ENCODE assay signal across 8 cellular contexts in genomic region chr16:85334718-85335583, GRCh38.
DNase-seq lines count a peak whose midpoint lies in the region; ATAC-seq, FAIRE-seq and TF ChIP-seq lines count a peak whose summit lies in the region.

No MANE protein-coding gene starts in this region.

- DNase-seq in cardiac muscle cell (ENCODE audit: low read depth in 1 of 2, low spot score in 1 of 2) (peak; percentile 49 to 66), left ventricle myocardium superior (no peak), HepG2 (ENCODE audit: low spot score) (peak; percentile 23), NOMO-1 treated with DMSO at 0.1 percent for 48 hours (lab: John Stamatoyannopoulos, UW; ENCODE audit: unreplicated experiment) (no peak), DMS 273 treated with DMSO at 0.1 percent for 48 hours (lab: John Stamatoyannopoulos, UW) (no peak)
- peak in 1 of 2 donors; percentile 32 for DNase-seq in activated naive CD4-positive, alpha-beta T cell treated with anti-CD3 and anti-CD28 coated beads, Interleukin-2, amount 50 U/mL, for 72 hours (ENCODE audit: low spot score in 2 of 2)

- H3K27ac ChIP-seq in cardiac muscle cell (peak overlapping the region; percentile 70), HepG2 (ENCODE audit: extremely low read length, insufficient read depth, low read length) (no peak overlapping the region), thymus (ENCODE audit: low read depth) (peak overlapping the region; percentile 36)

- POLR2A ChIA-PET in HepG2 (lab: Yijun Ruan, JAX) = interaction anchor here (0.6 kb wide), 1 partner anchor 25 kb away, joined by 3 read pairs; no protein-coding TSS in a partner anchor

- no peaks in the 10 kb centered on the region for H3K79me2 ChIP-seq in HepG2 (ENCODE audit: insufficient read depth, low read length)

- FAIRE-seq in HepG2 (lab: Jason Lieb, UNC) = peak; percentile 28

- intact Hi-C loops in left ventricle myocardium superior (cut with micrococcal nuclease) (no loop called here), HepG2 (cut with micrococcal nuclease; ENCODE audit: unreplicated experiment) (no loop called here)

- H3K27me3 ChIP-seq in cardiac muscle cell = no peaks in the 10 kb centered on the region
- H3K27me3 ChIP-seq in HepG2 (ENCODE audit: control insufficient read depth in 1 of 2, insufficient read depth in 2 of 2, low read length in 2 of 2) = peaks cover 0 to 15% of the 10 kb centered on the region in 2 experiments; a peak in 3 of 5 replicates
- peaks cover 2% of the 10 kb centered on the region for H3K27me3 ChIP-seq in thymus (ENCODE audit: control insufficient read depth, insufficient read depth)

- no peaks in the 10 kb centered on the region for H3K36me3 Mint-ChIP-seq in activated naive CD4-positive, alpha-beta T cell treated with anti-CD3 and anti-CD28 coated beads, Interleukin-2, amount 50 U/mL, for 72 hours

- H3K9me3 Mint-ChIP-seq in activated naive CD4-positive, alpha-beta T cell treated with anti-CD3 and anti-CD28 coated beads, Interleukin-2, amount 50 U/mL, for 72 hours = no peaks in the 10 kb centered on the region

- no peak for TF ChIP-seq RAD21 in HepG2 (CRISPR knock-in tag; IDR thresholded peaks at IDR 0.05)

- peaks cover 12% of the 10 kb centered on the region; the same call in 1 of the 2 replicates for H4K20me1 ChIP-seq in HepG2 (ENCODE audit: insufficient read depth, low read length)

- H3K4me1 ChIP-seq in cardiac muscle cell (ENCODE audit: low read depth) (peaks cover 34% of the 10 kb centered on the region), HepG2 (ENCODE audit: insufficient read depth, low read length) (peaks cover 34% of the 10 kb centered on the region), thymus (ENCODE audit: control insufficient read depth, insufficient read depth, low read length) (peaks cover 21% of the 10 kb centered on the region)

- peak overlapping the region; percentile 67 for H3K4me2 ChIP-seq in HepG2 (ENCODE audit: low read depth, low read length)

- no peak for TF ChIP-seq POLR2A in HepG2 (IDR thresholded peaks at IDR 0.05; ENCODE audit: insufficient read depth in 1 of 2, low read depth in 2 of 2, low read length in 2 of 2)

- in situ Hi-C loops in HepG2 (cut with HindIII; ENCODE audit: extremely low pct_ligation_motif_present, low pct_unique_long_range_greater_than_20kb) = no loop called here

- H3K27ac Mint-ChIP-seq in activated naive CD4-positive, alpha-beta T cell treated with anti-CD3 and anti-CD28 coated beads, Interleukin-2, amount 50 U/mL, for 72 hours = peak overlapping the region; percentile 69 to 93

- BruUV-seq in HepG2 (replicated peaks; lab: Mats Ljungman, UMichigan) = no TSS peak

- no peaks in the 10 kb centered on the region for H3K9me3 ChIP-seq in cardiac muscle cell (ENCODE audit: low read depth)
- H3K9me3 ChIP-seq in HepG2 (ENCODE audit: low read length) = no peaks in the 10 kb centered on the region
- no peaks in the 10 kb centered on the region for H3K9me3 ChIP-seq in thymus (ENCODE audit: control insufficient read depth)

- no peak for ATAC-seq in left ventricle myocardium superior
- peak; percentile 69 to 71 for ATAC-seq in activated naive CD4-positive, alpha-beta T cell treated with anti-CD3 and anti-CD28 coated beads, Interleukin-2, amount 50 U/mL, for 72 hours
- peak; percentile 63 for ATAC-seq in HepG2
- no peak for ATAC-seq in GM18511 (IDR thresholded peaks at IDR 0.05; ENCODE audit: unreplicated experiment)

- TF ChIP-seq EP300 in HepG2 (IDR thresholded peaks at IDR 0.05; ENCODE audit: low read depth in 2 of 2, low read length in 2 of 2) = no peak
- TF ChIP-seq EP300 in HepG2 (CRISPR knock-in tag; IDR thresholded peaks at IDR 0.05; ENCODE audit: borderline replicate concordance) = 0 out of 2 replicates have a peak, but pooled peaks have one; percentile 18

- H3K36me3 ChIP-seq in cardiac muscle cell = no peaks in the 10 kb centered on the region
- no peaks in the 10 kb centered on the region for H3K36me3 ChIP-seq in HepG2 (replicated peaks in 1 of 2; ENCODE audit: control insufficient read depth in 1 of 2, insufficient read depth in 2 of 2, low read length in 2 of 2)
- no peaks in the 10 kb centered on the region for H3K36me3 ChIP-seq in thymus (ENCODE audit: control insufficient read depth, insufficient read depth)

- CTCF ChIA-PET in HepG2 (lab: Yijun Ruan, JAX; ENCODE audit: low intra/inter-chr PET ratio, low total read pairs) = no interaction called here

- H2AFZ ChIP-seq in HepG2 (ENCODE audit: low read length) = no peak overlapping the region

- WGBS in HepG2 (ENCODE audit: low lambda C conversion rate) = 22% methylated on average over 30 of the region's 35 CpGs
- 13% methylated on average over 35 of the region's 35 CpGs for WGBS in thymus

- H3K9ac ChIP-seq in HepG2 (ENCODE audit: insufficient read depth, low read depth, low read length) = no peak overlapping the region

- H3K4me3 ChIP-seq in cardiac muscle cell (no peak overlapping the region), HepG2 (replicated peaks in 1 of 3; ENCODE audit: insufficient read depth in 1 of 3, low read depth in 2 of 3, low read length in 3 of 3) (peak overlapping the region; percentile 2 to 37 (median 33); a peak in 2 of 6 replicates), thymus (ENCODE audit: low read length) (peak overlapping the region; percentile 33)

- peak; percentile 13 for TF ChIP-seq CTCF in cardiac muscle cell (IDR thresholded peaks at IDR 0.05; ENCODE audit: low read depth, low read length)
- peak; percentile 47 for TF ChIP-seq CTCF in HepG2 (CRISPR knock-in tag; IDR thresholded peaks at IDR 0.05)

TF ChIP-seq in HepG2, 621 proteins besides CTCF, POLR2A, EP300 and RAD21 (continues in another document):
- TF ChIP-seq CREB1 (IDR thresholded peaks at IDR 0.05) = no peak
- TF ChIP-seq CREB1 (CRISPR knock-in tag; IDR thresholded peaks at IDR 0.05) = no peak
- no peak for TF ChIP-seq ZSCAN25 (CRISPR knock-in tag; IDR thresholded peaks at IDR 0.05)
- no peak for TF ChIP-seq ZFYVE20 (CRISPR knock-in tag; IDR thresholded peaks at IDR 0.05; ENCODE audit: borderline replicate concordance, low read depth)
- no peak for TF ChIP-seq SIX4 (CRISPR knock-in tag; IDR thresholded peaks at IDR 0.05)
- TF ChIP-seq LCORL (IDR thresholded peaks at IDR 0.05) = no peak
- 0 out of 2 replicates have a peak, but pooled peaks have one; percentile 20 for TF ChIP-seq LCORL (CRISPR knock-in tag; IDR thresholded peaks at IDR 0.05)
- TF ChIP-seq NFYB (CRISPR knock-in tag; IDR thresholded peaks at IDR 0.05) = no peak
- 0 out of 2 replicates have a peak, but pooled peaks have one; percentile 45 for TF ChIP-seq ZNF710 (CRISPR knock-in tag; IDR thresholded peaks at IDR 0.05; ENCODE audit: borderline replicate concordance)
- TF ChIP-seq DNMT1 (CRISPR knock-in tag; IDR thresholded peaks at IDR 0.05) = no peak
- TF ChIP-seq PBX2 (CRISPR knock-in tag; IDR thresholded peaks at IDR 0.05) = no peak
- no peak for TF ChIP-seq REST (IDR thresholded peaks at IDR 0.05; ENCODE audit: borderline replicate concordance in 1 of 2, low read depth in 1 of 2, low read length in 2 of 2)
- TF ChIP-seq ZMYM4 (CRISPR knock-in tag; IDR thresholded peaks at IDR 0.05) = 0 out of 2 replicates have a peak, but pooled peaks have one; percentile 44

Comparison
In these comparisons a context has a peak if more than half of its experiments do, and no peak if none do; other contexts are left out.
1. DNase-seq: peak in cardiac muscle cell (2 of 2) and HepG2 (single experiment); none in left ventricle myocardium superior (single experiment), NOMO-1 treated with DMSO at 0.1 percent for 48 hours (single experiment) and DMS 273 treated with DMSO at 0.1 percent for 48 hours (single experiment).
2. ATAC-seq: peak in activated naive CD4-positive, alpha-beta T cell treated with anti-CD3 and anti-CD28 coated beads, Interleukin-2, amount 50 U/mL, for 72 hours (2 of 2) and HepG2 (single experiment); none in left ventricle myocardium superior (single experiment) and GM18511 (single experiment).